ENCODE assay signal across 1 cellular context in the genomic region with DNA sequence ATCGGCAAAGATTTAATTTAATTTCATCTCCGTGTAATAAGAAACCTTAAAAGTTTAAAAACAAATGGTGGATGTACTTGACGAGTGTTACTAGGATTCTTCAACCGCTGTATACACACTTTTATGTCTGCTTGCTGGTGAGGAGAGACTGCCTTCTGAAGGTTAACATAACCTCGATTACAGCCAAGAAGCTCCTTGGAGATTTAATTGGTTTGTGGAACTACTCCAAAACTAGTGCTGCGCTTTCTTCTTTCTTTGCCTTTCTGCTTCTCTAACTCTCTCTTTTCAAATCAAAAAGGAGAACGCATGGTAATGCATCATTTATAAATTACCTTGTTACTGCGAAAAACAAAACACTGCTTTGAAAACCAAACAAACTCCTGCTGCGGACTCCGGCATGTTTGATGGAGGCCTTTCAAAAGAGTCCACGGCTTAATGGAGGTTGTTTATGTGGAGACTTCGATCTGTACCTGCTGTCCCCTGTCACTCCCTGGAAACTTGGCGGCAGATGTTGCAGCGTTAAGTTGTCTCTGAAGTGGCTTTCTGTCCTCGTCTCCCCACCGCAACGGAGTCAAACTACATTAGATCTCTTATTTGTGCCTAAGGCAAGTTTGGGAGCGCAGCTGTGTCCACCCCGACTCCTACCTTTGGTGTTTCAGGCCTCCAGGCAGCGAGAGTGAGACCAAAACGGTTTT.
TF ChIP-seq lines count a peak whose summit lies in the region.

No MANE protein-coding gene starts in this region.

TF ChIP-seq in GM23338, 12 proteins besides CTCF, POLR2A, EP300 and RAD21:
- TF ChIP-seq, protein P1, sequence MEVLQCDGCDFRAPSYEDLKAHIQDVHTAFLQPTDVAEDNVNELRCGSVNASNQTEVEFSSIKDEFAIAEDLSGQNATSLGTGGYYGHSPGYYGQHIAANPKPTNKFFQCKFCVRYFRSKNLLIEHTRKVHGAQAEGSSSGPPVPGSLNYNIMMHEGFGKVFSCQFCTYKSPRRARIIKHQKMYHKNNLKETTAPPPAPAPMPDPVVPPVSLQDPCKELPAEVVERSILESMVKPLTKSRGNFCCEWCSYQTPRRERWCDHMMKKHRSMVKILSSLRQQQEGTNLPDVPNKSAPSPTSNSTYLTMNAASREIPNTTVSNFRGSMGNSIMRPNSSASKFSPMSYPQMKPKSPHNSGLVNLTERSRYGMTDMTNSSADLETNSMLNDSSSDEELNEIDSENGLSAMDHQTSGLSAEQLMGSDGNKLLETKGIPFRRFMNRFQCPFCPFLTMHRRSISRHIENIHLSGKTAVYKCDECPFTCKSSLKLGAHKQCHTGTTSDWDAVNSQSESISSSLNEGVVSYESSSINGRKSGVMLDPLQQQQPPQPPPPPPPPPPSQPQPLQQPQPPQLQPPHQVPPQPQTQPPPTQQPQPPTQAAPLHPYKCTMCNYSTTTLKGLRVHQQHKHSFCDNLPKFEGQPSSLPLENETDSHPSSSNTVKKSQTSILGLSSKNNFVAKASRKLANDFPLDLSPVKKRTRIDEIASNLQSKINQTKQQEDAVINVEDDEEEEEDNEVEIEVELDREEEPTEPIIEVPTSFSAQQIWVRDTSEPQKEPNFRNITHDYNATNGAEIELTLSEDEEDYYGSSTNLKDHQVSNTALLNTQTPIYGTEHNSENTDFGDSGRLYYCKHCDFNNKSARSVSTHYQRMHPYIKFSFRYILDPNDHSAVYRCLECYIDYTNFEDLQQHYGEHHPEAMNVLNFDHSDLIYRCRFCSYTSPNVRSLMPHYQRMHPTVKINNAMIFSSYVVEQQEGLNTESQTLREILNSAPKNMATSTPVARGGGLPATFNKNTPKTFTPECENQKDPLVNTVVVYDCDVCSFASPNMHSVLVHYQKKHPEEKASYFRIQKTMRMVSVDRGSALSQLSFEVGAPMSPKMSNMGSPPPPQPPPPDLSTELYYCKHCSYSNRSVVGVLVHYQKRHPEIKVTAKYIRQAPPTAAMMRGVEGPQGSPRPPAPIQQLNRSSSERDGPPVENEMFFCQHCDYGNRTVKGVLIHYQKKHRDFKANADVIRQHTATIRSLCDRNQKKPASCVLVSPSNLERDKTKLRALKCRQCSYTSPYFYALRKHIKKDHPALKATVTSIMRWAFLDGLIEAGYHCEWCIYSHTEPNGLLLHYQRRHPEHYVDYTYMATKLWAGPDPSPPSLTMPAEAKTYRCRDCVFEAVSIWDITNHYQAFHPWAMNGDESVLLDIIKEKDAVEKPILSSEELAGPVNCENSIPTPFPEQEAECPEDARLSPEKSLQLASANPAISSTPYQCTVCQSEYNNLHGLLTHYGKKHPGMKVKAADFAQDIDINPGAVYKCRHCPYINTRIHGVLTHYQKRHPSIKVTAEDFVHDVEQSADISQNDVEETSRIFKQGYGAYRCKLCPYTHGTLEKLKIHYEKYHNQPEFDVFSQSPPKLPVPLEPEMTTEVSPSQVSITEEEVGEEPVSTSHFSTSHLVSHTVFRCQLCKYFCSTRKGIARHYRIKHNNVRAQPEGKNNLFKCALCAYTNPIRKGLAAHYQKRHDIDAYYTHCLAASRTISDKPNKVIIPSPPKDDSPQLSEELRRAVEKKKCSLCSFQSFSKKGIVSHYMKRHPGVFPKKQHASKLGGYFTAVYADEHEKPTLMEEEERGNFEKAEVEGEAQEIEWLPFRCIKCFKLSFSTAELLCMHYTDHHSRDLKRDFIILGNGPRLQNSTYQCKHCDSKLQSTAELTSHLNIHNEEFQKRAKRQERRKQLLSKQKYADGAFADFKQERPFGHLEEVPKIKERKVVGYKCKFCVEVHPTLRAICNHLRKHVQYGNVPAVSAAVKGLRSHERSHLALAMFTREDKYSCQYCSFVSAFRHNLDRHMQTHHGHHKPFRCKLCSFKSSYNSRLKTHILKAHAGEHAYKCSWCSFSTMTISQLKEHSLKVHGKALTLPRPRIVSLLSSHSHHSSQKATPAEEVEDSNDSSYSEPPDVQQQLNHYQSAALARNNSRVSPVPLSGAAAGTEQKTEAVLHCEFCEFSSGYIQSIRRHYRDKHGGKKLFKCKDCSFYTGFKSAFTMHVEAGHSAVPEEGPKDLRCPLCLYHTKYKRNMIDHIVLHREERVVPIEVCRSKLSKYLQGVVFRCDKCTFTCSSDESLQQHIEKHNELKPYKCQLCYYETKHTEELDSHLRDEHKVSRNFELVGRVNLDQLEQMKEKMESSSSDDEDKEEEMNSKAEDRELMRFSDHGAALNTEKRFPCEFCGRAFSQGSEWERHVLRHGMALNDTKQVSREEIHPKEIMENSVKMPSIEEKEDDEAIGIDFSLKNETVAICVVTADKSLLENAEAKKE (CRISPR knock-in tag; IDR thresholded peaks at IDR 0.05), result no peak
- TF ChIP-seq STAT1 (IDR thresholded peaks at IDR 0.05; ENCODE audit: unreplicated experiment) (no peak), ZNF331 (CRISPR knock-in tag; IDR thresholded peaks at IDR 0.05; ENCODE audit: low read depth) (no peak), POLR2AphosphoS5 (IDR thresholded peaks at IDR 0.05; ENCODE audit: low read depth) (no peak), EZH2 (IDR thresholded peaks at IDR 0.05; ENCODE audit: low read depth, unreplicated experiment) (no peak)
- TF ChIP-seq, protein P2, sequence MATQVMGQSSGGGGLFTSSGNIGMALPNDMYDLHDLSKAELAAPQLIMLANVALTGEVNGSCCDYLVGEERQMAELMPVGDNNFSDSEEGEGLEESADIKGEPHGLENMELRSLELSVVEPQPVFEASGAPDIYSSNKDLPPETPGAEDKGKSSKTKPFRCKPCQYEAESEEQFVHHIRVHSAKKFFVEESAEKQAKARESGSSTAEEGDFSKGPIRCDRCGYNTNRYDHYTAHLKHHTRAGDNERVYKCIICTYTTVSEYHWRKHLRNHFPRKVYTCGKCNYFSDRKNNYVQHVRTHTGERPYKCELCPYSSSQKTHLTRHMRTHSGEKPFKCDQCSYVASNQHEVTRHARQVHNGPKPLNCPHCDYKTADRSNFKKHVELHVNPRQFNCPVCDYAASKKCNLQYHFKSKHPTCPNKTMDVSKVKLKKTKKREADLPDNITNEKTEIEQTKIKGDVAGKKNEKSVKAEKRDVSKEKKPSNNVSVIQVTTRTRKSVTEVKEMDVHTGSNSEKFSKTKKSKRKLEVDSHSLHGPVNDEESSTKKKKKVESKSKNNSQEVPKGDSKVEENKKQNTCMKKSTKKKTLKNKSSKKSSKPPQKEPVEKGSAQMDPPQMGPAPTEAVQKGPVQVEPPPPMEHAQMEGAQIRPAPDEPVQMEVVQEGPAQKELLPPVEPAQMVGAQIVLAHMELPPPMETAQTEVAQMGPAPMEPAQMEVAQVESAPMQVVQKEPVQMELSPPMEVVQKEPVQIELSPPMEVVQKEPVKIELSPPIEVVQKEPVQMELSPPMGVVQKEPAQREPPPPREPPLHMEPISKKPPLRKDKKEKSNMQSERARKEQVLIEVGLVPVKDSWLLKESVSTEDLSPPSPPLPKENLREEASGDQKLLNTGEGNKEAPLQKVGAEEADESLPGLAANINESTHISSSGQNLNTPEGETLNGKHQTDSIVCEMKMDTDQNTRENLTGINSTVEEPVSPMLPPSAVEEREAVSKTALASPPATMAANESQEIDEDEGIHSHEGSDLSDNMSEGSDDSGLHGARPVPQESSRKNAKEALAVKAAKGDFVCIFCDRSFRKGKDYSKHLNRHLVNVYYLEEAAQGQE (IDR thresholded peaks at IDR 0.05; ENCODE audit: unreplicated experiment), result no peak
- TF ChIP-seq, protein P3, sequence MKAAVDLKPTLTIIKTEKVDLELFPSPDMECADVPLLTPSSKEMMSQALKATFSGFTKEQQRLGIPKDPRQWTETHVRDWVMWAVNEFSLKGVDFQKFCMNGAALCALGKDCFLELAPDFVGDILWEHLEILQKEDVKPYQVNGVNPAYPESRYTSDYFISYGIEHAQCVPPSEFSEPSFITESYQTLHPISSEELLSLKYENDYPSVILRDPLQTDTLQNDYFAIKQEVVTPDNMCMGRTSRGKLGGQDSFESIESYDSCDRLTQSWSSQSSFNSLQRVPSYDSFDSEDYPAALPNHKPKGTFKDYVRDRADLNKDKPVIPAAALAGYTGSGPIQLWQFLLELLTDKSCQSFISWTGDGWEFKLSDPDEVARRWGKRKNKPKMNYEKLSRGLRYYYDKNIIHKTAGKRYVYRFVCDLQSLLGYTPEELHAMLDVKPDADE (IDR thresholded peaks at IDR 0.05), result no peak
